8 cellular contexts compared by ENCODE assay signal in the genomic region with DNA sequence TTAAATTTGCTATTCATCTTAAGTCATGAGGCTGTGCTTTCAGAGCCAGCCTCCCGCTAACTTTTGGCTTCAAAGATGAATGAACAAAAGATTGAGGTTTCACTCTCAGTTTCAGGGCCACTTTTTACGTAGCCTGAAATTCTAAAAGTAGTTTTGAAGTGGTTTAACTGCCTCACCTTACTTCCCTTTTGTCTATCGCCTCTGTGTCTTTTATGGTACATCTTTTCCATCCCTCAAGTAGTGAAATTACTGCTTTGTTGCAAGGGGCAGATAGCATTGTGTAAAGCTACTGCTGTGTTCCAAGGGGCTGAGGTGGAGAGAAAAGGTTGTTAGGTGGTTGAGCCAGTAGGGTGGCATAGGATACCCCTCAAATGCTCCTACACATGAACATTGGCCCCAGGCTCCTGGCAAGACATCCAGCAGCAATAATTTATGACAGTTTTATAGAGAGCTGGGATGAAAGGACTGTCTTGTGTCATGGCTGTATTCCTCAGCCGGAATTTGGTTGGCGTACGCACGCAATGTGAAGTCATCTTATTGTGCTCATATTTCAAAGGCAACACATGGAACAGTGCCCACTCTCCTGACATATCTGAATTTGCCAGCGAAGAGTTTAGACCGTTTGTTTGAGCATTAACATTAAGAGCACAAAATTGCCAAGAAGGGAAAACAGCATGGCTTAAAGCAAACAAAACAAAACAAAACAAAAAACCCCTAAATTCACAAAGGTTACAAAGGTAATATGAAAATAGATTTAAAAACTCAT. TPM values are rescaled to one million over a fixed set of nuclear protein-coding genes. Genes with fewer than 3 reads are reported as not detected.
DNase-seq lines count a peak whose midpoint lies in the region; ATAC-seq and TF ChIP-seq lines count a peak whose summit lies in the region.

No MANE protein-coding gene starts in this region.

- WGBS in smooth muscle cell (ENCODE audit: low lambda C conversion rate): 85% methylated on average over 9 of the region's 9 CpGs

- no peak overlapping the region for H3K4me2 ChIP-seq in smooth muscle cell

- H2AFZ ChIP-seq in smooth muscle cell (ENCODE audit: low read depth): no peak overlapping the region

- DNase-seq in Ammon's horn (ENCODE audit: low spot score) (peak; percentile 18), NOMO-1 (lab: John Stamatoyannopoulos, UW; ENCODE audit: unreplicated experiment in 2 of 2) (peak; percentile 43 to 74), dedifferentiated amniotic fluid mesenchymal stem cell (ENCODE audit: extremely low spot score) (peak; percentile 80), smooth muscle cell (lab: John Stamatoyannopoulos, UW; ENCODE audit: unreplicated experiment) (no peak), NCI-H526 treated with DMSO at 0.1 percent for 48 hours (lab: John Stamatoyannopoulos, UW) (no peak), 8988T (no peak)

- ATAC-seq in GM18909 (IDR thresholded peaks at IDR 0.05; ENCODE audit: poor library complexity, unreplicated experiment) (peak; percentile 91), HG03039 (IDR thresholded peaks at IDR 0.05; ENCODE audit: unreplicated experiment) (peak; percentile 85)

- no peak overlapping the region for H3K4me3 ChIP-seq in smooth muscle cell

- H3K27me3 ChIP-seq in smooth muscle cell (ENCODE audit: low read depth): no peaks in the 10 kb centered on the region

- H3K36me3 ChIP-seq in smooth muscle cell (ENCODE audit: low read depth): no peaks in the 10 kb centered on the region

- no peaks in the 10 kb centered on the region for H4K20me1 ChIP-seq in smooth muscle cell (ENCODE audit: low read depth)

- H3K4me1 ChIP-seq in smooth muscle cell (ENCODE audit: low read depth): no peaks in the 10 kb centered on the region

- no peaks in the 10 kb centered on the region for H3F3A ChIP-seq in smooth muscle cell (ENCODE audit: low read depth)

- H3K9ac ChIP-seq in smooth muscle cell (ENCODE audit: low read depth): no peak overlapping the region

- H3K27ac ChIP-seq in smooth muscle cell (ENCODE audit: low read depth): peak overlapping the region; percentile 64

- no peaks in the 10 kb centered on the region for H3K79me2 ChIP-seq in smooth muscle cell (ENCODE audit: low read depth)

- TF ChIP-seq CTCF in smooth muscle cell (IDR thresholded peaks at IDR 0.05; ENCODE audit: borderline replicate concordance, insufficient read depth, poor library complexity, severe bottlenecking): no peak

- H3K9me3 ChIP-seq in smooth muscle cell (replicated peaks; ENCODE audit: low read depth): no peaks in the 10 kb centered on the region

RNA-seq across cellular contexts. Expression of a gene that starts 32.2 kb away (rescaled TPM):
- total RNA-seq in smooth muscle cell: 0.54 and 0.58 TPM in 2 replicates
- polyA plus RNA-seq in smooth muscle cell: 0.27 and 2.0 TPM in 2 replicates

RNA-seq across cellular contexts. Expression of a gene that starts 52.0 kb away (rescaled TPM):
- total RNA-seq in smooth muscle cell: 62.0 and 73.4 TPM in 2 replicates
- polyA plus RNA-seq in smooth muscle cell: 18.5 and 18.8 TPM in 2 replicates

Comparison
In these comparisons a context has a peak if more than half of its experiments do, and no peak if none do; other contexts are left out.
1. DNase-seq: peak in Ammon's horn (single experiment), NOMO-1 (2 of 2) and dedifferentiated amniotic fluid mesenchymal stem cell (single experiment); none in smooth muscle cell (single experiment), NCI-H526 treated with DMSO at 0.1 percent for 48 hours (single experiment) and 8988T (single experiment).